30 cellular contexts compared by ENCODE assay signal in genomic region chr14:71549421-71549820, GRCh38.
"Had no signal": no experiment of that assay in that cellular context is flagged by ENCODE, and none has a peak within 500 bp of the region (broad histone marks: within the 10 kb centered on the region; RNA-seq: fewer than 3 reads in every experiment).

No MANE protein-coding gene starts in this region.

- H3K9me3 ChIP-seq: breast epithelium had no signal

- H3K9me3 Mint-ChIP-seq: activated naive CD4-positive, alpha-beta T cell treated with anti-CD3 and anti-CD28 coated beads, Interleukin-2, amount 50 U/mL, for 24 hours; activated T-cell treated with anti-CD3 and anti-CD28 coated beads, Interleukin-2, amount 50 U/mL, for 24 hours; activated T-helper 1 cell treated with anti-CD3 and anti-CD28 coated beads, Interleukin-12 subunit alpha, Interleukin-12 subunit beta, Interleukin-2, Interleukin-4 antibody, amounts not matched to agents 30 ng/mL and 10 ng/mL and 1 ng/mL, durations not matched to agents 14 hours and 24 hours and 36 hours; central memory CD8-positive, alpha-beta T cell; T-cell had no signal

- H3K36me3 ChIP-seq: breast epithelium, WERI-Rb-1 had no signal

- H3K4me3 ChIP-seq: breast epithelium, SK-N-MC had no signal

- H3K27ac Mint-ChIP-seq: activated CD8-positive, alpha-beta T cell treated with anti-CD3 and anti-CD28 coated beads, Interleukin-2, amount 10 ng/mL, durations not matched to agents 7 days and 5 days; activated naive CD4-positive, alpha-beta T cell treated with anti-CD3 and anti-CD28 coated beads, Interleukin-2, amount 50 U/mL, for 24 hours; activated T-cell treated with anti-CD3 and anti-CD28 coated beads, Interleukin-2, amount 50 U/mL, for 24 hours; activated T-helper 1 cell treated with anti-CD3 and anti-CD28 coated beads, Interleukin-12 subunit alpha, Interleukin-12 subunit beta, Interleukin-2, Interleukin-4 antibody, amounts not matched to agents 30 ng/mL and 10 ng/mL and 1 ng/mL, durations not matched to agents 14 hours and 24 hours and 36 hours; T-cell had no signal

- H3K4me1 ChIP-seq: breast epithelium had no signal

- H3K4me3 Mint-ChIP-seq: activated CD8-positive, alpha-beta T cell treated with anti-CD3 and anti-CD28 coated beads, Interleukin-2, amount 10 ng/mL, durations not matched to agents 7 days and 5 days; activated naive CD4-positive, alpha-beta T cell treated with anti-CD3 and anti-CD28 coated beads, Interleukin-2, amount 50 U/mL, for 24 hours; activated T-cell treated with anti-CD3 and anti-CD28 coated beads, Interleukin-2, amount 50 U/mL, for 24 hours; activated T-helper 1 cell treated with anti-CD3 and anti-CD28 coated beads, Interleukin-12 subunit alpha, Interleukin-12 subunit beta, Interleukin-2, Interleukin-4 antibody, amounts not matched to agents 30 ng/mL and 10 ng/mL and 1 ng/mL, durations not matched to agents 14 hours and 24 hours and 36 hours; central memory CD8-positive, alpha-beta T cell; T-cell had no signal

- H3K27me3 Mint-ChIP-seq: activated naive CD4-positive, alpha-beta T cell treated with anti-CD3 and anti-CD28 coated beads, Interleukin-2, amount 50 U/mL, for 24 hours; activated T-cell treated with anti-CD3 and anti-CD28 coated beads, Interleukin-2, amount 50 U/mL, for 24 hours; central memory CD8-positive, alpha-beta T cell; T-cell had no signal

- H3K27ac ChIP-seq: breast epithelium, SK-N-MC, WERI-Rb-1 had no signal

- H3K27me3 ChIP-seq: breast epithelium had no signal

- ATAC-seq: activated CD8-positive, alpha-beta T cell treated with anti-CD3 and anti-CD28 coated beads, Interleukin-2, amount 10 ng/mL, durations not matched to agents 7 days and 5 days; Panc1; Right ventricle myocardium inferior; T-cell had no signal

- DNase-seq: activated CD4-positive, alpha-beta T cell treated with anti-CD3 and anti-CD28 coated beads for 48 hours; activated CD4-positive, alpha-beta T cell treated with anti-CD3 and anti-CD28 coated beads, Interleukin-2, amount 50 U/mL, for 4 hours; activated CD4-positive, CD25-positive, alpha-beta regulatory T cell treated with anti-CD3 and anti-CD28 coated beads, Interleukin-2, amount 50 U/mL, for 72 hours; activated CD8-positive, alpha-beta memory T cell treated with anti-CD3 and anti-CD28 coated beads, Interleukin-2, amount 50 U/mL, for 48 hours; activated CD8-positive, alpha-beta T cell treated with anti-CD3 and anti-CD28 coated beads, Interleukin-2, amount 10 ng/mL, durations not matched to agents 7 days and 5 days; activated effector memory CD4-positive, alpha-beta T cell treated with Interleukin-2 at 50 U/mL for 16 hours; activated naive CD4-positive, alpha-beta T cell; activated T-cell treated with anti-CD3 and anti-CD28 coated beads, Interleukin-2, amount 50 U/mL, for 24 hours; aorta; NCI-H1092 treated with DMSO at 0.1 percent for 48 hours; NCI-H1417 treated with DMSO at 0.1 percent for 48 hours; NCI-H1694 treated with DMSO at 0.1 percent for 48 hours; NCI-H2029 treated with DMSO at 0.1 percent for 48 hours; NCI-H345; NCI-H510A; NCI-H526 treated with DMSO at 0.1 percent for 48 hours; NCI-H82; OCI-M1; RPMI8226; T-cell; T-helper 2 cell; T1000; WERI-Rb-1 had no signal
